ENCODE assay signal across 18 cellular contexts in the genomic region with DNA sequence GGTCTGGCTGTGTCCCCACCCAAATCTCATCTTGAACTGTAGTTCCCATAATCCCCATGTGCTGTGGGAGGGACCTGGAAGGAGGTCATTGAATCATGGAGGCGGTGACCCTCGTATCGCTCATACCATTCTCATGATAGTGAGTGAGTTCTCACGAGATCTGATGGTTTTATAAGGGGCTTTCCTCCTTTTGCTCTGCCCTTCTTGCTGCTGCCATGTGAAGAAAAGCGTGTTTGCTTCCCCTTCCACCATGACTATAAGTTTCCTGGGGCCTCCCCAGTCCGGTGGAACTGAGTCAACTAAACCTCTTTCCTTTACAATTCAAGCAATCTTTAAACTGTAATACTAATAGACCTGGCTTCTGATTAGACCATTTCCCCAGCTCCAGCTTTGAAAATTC.
DNase-seq lines count a peak whose midpoint lies in the region; ATAC-seq and TF ChIP-seq lines count a peak whose summit lies in the region.
"Had no signal": no experiment of that assay in that cellular context is flagged by ENCODE, and none has a peak within 500 bp of the region (broad histone marks: within the 10 kb centered on the region; RNA-seq: fewer than 3 reads in every experiment).

No MANE protein-coding gene starts in this region.

- in situ Hi-C loops in mammary epithelial cell (cut with MboI; ENCODE audit: low sequenced_read_pairs in 2 of 2) = no loop called here

- H3K4me3 Mint-ChIP-seq in IgD-negative memory B cell (peak overlapping the region in 1 of 4 donors; percentile 37), brain (no peak overlapping the region)
- H3K4me3 Mint-ChIP-seq: CD8-positive, alpha-beta T cell; H9 had no signal

- BruUV-seq in mammary epithelial cell (replicated peaks; lab: Mats Ljungman, UMichigan) = no TSS peak

- H4K20me1 ChIP-seq in mammary epithelial cell (ENCODE audit: insufficient read depth, low read length) = no peaks in the 10 kb centered on the region

- H3K27ac ChIP-seq in mammary epithelial cell (ENCODE audit: insufficient read depth, low read depth, low read length) (no peak overlapping the region), breast epithelium (no peak overlapping the region)
- H3K27ac ChIP-seq: A549, BLaER1, HL-60 had no signal

- WGBS in mammary epithelial cell (ENCODE audit: low coverage, missing lambda C conversion rate) = 97% methylated on average over 6 of the region's 6 CpGs

- H3K9me3 ChIP-seq in mammary epithelial cell (replicated peaks; ENCODE audit: insufficient read depth, low read length) (no peaks in the 10 kb centered on the region), breast epithelium (no peaks in the 10 kb centered on the region)
- H3K9me3 ChIP-seq: A549, BLaER1, SK-N-SH had no signal

- H3K27me3 Mint-ChIP-seq in IgD-negative memory B cell (no peaks in the 10 kb centered on the region), brain (peaks cover 3% of the 10 kb centered on the region)

- DNase-seq in mammary epithelial cell = peak; percentile 12
- no peak for DNase-seq in breast epithelium (ENCODE audit: low spot score in 2 of 2)
- no peak for DNase-seq in NCI-H2107 treated with DMSO at 0.1 percent for 48 hours (lab: John Stamatoyannopoulos, UW; ENCODE audit: unreplicated experiment)
- DNase-seq: CD8-positive, alpha-beta T cell; DMS53; H9; MM.1S; NCI-H1105; NCI-H2081; SHP77 treated with DMSO at 0.1 percent for 48 hours; SK-N-SH had no signal

- H3K9me3 Mint-ChIP-seq in IgD-negative memory B cell (no peaks in the 10 kb centered on the region), brain (no peaks in the 10 kb centered on the region)
- H3K9me3 Mint-ChIP-seq: CD8-positive, alpha-beta T cell; H9 had no signal

- H3K27ac Mint-ChIP-seq in IgD-negative memory B cell (peak overlapping the region; percentile 65 to 74 (median 69)), brain (peak overlapping the region in 4 of 5 experiments; percentile 5 to 62 (median 42))
- H3K27ac Mint-ChIP-seq: CD8-positive, alpha-beta T cell had no signal

- H3K4me2 ChIP-seq in mammary epithelial cell (ENCODE audit: insufficient read depth, low read depth, low read length) = no peak overlapping the region
- H3K4me2 ChIP-seq: A549, BLaER1, SK-N-SH had no signal

- H3K4me1 Mint-ChIP-seq in IgD-negative memory B cell = peaks cover 15 to 30% (median 19%) of the 10 kb centered on the region in 3 donors
- peaks cover 59% of the 10 kb centered on the region for H3K4me1 Mint-ChIP-seq in brain

- H3K4me1 ChIP-seq in mammary epithelial cell (ENCODE audit: insufficient read depth, low read length) (no peaks in the 10 kb centered on the region), breast epithelium (no peaks in the 10 kb centered on the region)
- H3K4me1 ChIP-seq: A549 had no signal

- H3K4me3 ChIP-seq in mammary epithelial cell (replicated peaks in 1 of 3; ENCODE audit: insufficient read depth in 1 of 3, low read depth in 2 of 3, low read length in 3 of 3) (no peak overlapping the region), breast epithelium (no peak overlapping the region)
- H3K4me3 ChIP-seq: A549, BLaER1 had no signal

- peaks cover 31% of the 10 kb centered on the region for H3K79me2 ChIP-seq in mammary epithelial cell (ENCODE audit: insufficient read depth, low read length)

- TF ChIP-seq CTCF in mammary epithelial cell (conservative IDR thresholded peaks at IDR 0.05 in 1 of 2, IDR thresholded peaks at IDR 0.05 in 1 of 2; ENCODE audit: extremely low read depth in 1 of 2, insufficient read depth in 1 of 2, low read depth in 1 of 2, low read length in 2 of 2) (no peak), breast epithelium (IDR thresholded peaks at IDR 0.05) (no peak), brain (conservative IDR thresholded peaks at IDR 0.05) (no peak)

- no peak for TF ChIP-seq POLR2A in breast epithelium (IDR thresholded peaks at IDR 0.05)

- intact Hi-C loops in mammary epithelial cell (cut with micrococcal nuclease) = no loop called here
- intact Hi-C loops in breast epithelium (cut with DNase I; ENCODE audit: low total_unique reads) = loop anchor here (10.0 kb wide), 1 partner anchor 54 kb away; no protein-coding TSS in a partner anchor

- H2AFZ ChIP-seq in mammary epithelial cell (ENCODE audit: low read depth, low read length) = no peak overlapping the region

- dilution Hi-C loops in mammary epithelial cell (cut with HindIII; ENCODE audit: low sequenced_read_pairs) = no loop called here

- H3K27me3 ChIP-seq in mammary epithelial cell (ENCODE audit: insufficient read depth, low read length) = no peaks in the 10 kb centered on the region
- no peaks in the 10 kb centered on the region for H3K27me3 ChIP-seq in breast epithelium
- H3K27me3 ChIP-seq: BLaER1 had no signal

- H3K36me3 Mint-ChIP-seq in IgD-negative memory B cell (no peaks in the 10 kb centered on the region), brain (no peaks in the 10 kb centered on the region)
- H3K36me3 Mint-ChIP-seq: CD8-positive, alpha-beta T cell had no signal

- H3K36me3 ChIP-seq in mammary epithelial cell (ENCODE audit: insufficient read depth, low read length) (peaks cover 6% of the 10 kb centered on the region), breast epithelium (no peaks in the 10 kb centered on the region)

- no peak overlapping the region for H3K9ac ChIP-seq in mammary epithelial cell (ENCODE audit: insufficient read depth, low read length)
- H3K9ac ChIP-seq: BLaER1, SK-N-SH had no signal

- CTCF ChIA-PET in mammary epithelial cell (lab: Charles Lee; ENCODE audit: low non-redundant PET) = no interaction called here

- ATAC-seq in GM18520 (IDR thresholded peaks at IDR 0.05; ENCODE audit: unreplicated experiment) (no peak), GM19395 (IDR thresholded peaks at IDR 0.05; ENCODE audit: unreplicated experiment) (no peak)
- ATAC-seq: A549; CD8-positive, alpha-beta T cell had no signal
